ENCODE assay signal across 2 cellular contexts in the genomic region with DNA sequence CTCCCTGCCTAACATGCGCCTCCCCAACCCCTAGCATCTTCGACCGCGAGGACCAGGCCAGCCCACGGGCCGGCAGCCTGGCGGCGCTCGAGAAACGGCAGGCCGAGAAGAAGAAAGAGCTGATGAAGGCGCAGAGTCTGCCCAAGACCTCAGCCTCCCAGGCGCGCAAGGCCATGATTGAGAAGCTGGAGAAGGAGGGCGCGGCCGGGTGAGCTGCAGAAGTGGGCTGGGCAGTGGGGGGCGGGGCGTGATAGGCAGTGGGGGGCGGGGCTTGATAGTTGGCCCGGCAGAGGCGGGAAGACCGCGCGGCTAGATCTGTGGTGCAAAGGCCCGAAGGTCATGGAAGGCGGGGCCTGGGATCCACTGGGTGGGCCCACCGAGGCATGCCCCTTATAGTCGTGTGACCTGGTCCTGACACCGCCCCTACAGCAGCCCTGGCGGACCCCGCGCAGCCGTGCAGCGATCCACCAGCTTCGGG.
TF ChIP-seq lines count a peak whose summit lies in the region.

No MANE protein-coding gene starts in this region.

TF ChIP-seq in HCT116, 20 proteins besides CTCF, POLR2A, EP300 and RAD21:
- TF ChIP-seq EZH2 (IDR thresholded peaks at IDR 0.05) (no peak), SIN3A (IDR thresholded peaks at IDR 0.05; ENCODE audit: low read depth) (no peak)

TF ChIP-seq in H1, 55 proteins besides CTCF, POLR2A, EP300 and RAD21:
- TF ChIP-seq BCL11A (IDR thresholded peaks at IDR 0.05; ENCODE audit: low read depth in 2 of 2, low read length in 2 of 2) (no peak), ASH2L (IDR thresholded peaks at IDR 0.05; ENCODE audit: low read length) (peak; percentile 29), TAF1 (IDR thresholded peaks at IDR 0.05; ENCODE audit: low read depth, low read length) (peak; percentile 71; the same call in 1 of the 2 replicates)
- TF ChIP-seq, protein P1, sequence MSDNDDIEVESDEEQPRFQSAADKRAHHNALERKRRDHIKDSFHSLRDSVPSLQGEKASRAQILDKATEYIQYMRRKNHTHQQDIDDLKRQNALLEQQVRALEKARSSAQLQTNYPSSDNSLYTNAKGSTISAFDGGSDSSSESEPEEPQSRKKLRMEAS (IDR thresholded peaks at IDR 0.05): peak; percentile 39; the same call in 1 of the 2 replicates
- TF ChIP-seq, protein P2, sequence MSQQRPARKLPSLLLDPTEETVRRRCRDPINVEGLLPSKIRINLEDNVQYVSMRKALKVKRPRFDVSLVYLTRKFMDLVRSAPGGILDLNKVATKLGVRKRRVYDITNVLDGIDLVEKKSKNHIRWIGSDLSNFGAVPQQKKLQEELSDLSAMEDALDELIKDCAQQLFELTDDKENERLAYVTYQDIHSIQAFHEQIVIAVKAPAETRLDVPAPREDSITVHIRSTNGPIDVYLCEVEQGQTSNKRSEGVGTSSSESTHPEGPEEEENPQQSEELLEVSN (IDR thresholded peaks at IDR 0.05): peak; percentile 84
